ENCODE assay signal across 9 cellular contexts in genomic region chr16:68658258-68658973, GRCh38. TPM values are rescaled to one million over a fixed set of nuclear protein-coding genes. Genes with fewer than 3 reads are reported as not detected.
DNase-seq lines count a peak whose midpoint lies in the region; ATAC-seq and TF ChIP-seq lines count a peak whose summit lies in the region.
"Had no signal": no experiment of that assay in that cellular context is flagged by ENCODE, and none has a peak within 500 bp of the region (broad histone marks: within the 10 kb centered on the region; RNA-seq: fewer than 3 reads in every experiment).

No MANE protein-coding gene starts in this region.

- ATAC-seq in HG03565 (IDR thresholded peaks at IDR 0.05; ENCODE audit: unreplicated experiment) = no peak
- ATAC-seq: activated CD4-positive, alpha-beta T cell treated with anti-CD3 and anti-CD28 coated beads for 36 hours had no signal

- in situ Hi-C loops in astrocyte of the spinal cord (cut with HindIII; ENCODE audit: low sequenced_read_pairs) = no loop called here

- no peak overlapping the region for H3K4me3 ChIP-seq in astrocyte of the spinal cord (ENCODE audit: low read depth, low read length)

- H3K27ac ChIP-seq in 22Rv1 (peak overlapping the region; percentile 95), layer of hippocampus (ENCODE audit: low read depth, low read length) (peak overlapping the region; percentile 46)

- DNase-seq in HPDE6-E6E7 (ENCODE audit: extremely low spot score) = peak; percentile 96
- DNase-seq in astrocyte of the spinal cord (ENCODE audit: low read depth, low spot score) = peak; percentile 64
- no peak for DNase-seq in occipital lobe (lab: John Stamatoyannopoulos, UW)
- DNase-seq in NCI-H345 treated with DMSO at 0.1 percent for 48 hours (lab: John Stamatoyannopoulos, UW; ENCODE audit: unreplicated experiment) = no peak
- no peak for DNase-seq in inferior parietal cortex (ENCODE audit: extremely low spot score)
- DNase-seq: activated CD4-positive, alpha-beta T cell treated with anti-CD3 and anti-CD28 coated beads for 36 hours had no signal

- no peaks in the 10 kb centered on the region for H3K27me3 ChIP-seq in layer of hippocampus (ENCODE audit: control insufficient read depth, insufficient read depth, low read length)

- TF ChIP-seq CTCF in 22Rv1 (IDR thresholded peaks at IDR 0.05) (no peak), astrocyte of the spinal cord (IDR thresholded peaks at IDR 0.05; ENCODE audit: low read depth, low read length) (no peak)

RNA-seq across cellular contexts. Expression of gene CDH3, which starts 13.3 kb away (rescaled TPM):
- total RNA-seq in occipital lobe = 7.5 TPM

Comparison
In these comparisons a context has a peak if more than half of its experiments do, and no peak if none do; other contexts are left out.
1. DNase-seq: peak in HPDE6-E6E7 (single experiment) and astrocyte of the spinal cord (single experiment); none in occipital lobe (single experiment), NCI-H345 treated with DMSO at 0.1 percent for 48 hours (single experiment) and inferior parietal cortex (single experiment).